Comparison of ENCODE assay signal across 11 cellular contexts in the genomic region with DNA sequence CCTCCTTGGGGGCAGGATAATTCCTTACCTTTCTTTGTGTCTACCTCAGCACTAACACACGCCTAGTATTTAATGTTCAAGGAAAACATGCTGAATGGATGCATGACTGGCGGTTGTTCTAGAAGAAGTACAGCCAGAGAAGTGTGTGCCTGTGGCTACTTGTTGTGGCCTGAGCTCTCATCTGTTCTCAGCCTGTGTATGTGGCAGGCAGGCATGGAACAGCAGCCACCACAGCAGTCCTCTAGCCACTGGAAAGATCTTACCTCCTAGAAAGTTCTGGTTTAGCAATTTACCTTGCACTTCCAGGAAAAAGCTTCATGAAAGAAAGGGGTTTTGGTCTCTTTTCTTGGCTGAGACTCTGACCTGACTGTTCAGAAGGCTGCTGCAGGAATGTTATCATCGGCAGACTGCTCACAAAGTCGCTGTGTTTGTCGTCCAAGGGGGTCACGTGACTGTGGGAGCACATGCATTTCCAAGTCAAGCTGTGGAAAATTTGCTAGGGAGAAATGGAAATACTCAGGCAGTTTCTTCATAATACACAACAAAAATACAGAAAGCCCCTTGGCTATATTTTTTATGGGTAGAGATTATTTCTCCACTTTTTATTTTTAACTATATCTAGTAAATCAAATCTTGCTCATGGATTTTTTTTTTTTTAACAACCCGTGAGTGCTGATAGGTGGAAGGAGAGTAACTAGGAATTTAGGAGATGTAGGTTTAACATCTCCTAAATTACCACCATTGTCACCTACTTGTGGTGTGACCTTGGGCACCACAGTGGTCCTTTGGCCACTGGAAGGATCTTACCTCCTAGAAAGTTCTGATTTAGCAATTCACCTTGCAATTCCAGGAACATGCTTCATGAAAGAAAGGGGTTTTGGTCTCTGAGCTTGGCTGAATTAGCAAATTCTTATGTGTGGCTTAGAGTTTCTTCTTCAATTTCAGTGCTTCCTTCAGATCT.
DNase-seq lines count a peak whose midpoint lies in the region; ATAC-seq, FAIRE-seq and TF ChIP-seq lines count a peak whose summit lies in the region.
"Had no signal": no experiment of that assay in that cellular context is flagged by ENCODE, and none has a peak within 500 bp of the region (broad histone marks: within the 10 kb centered on the region; RNA-seq: fewer than 3 reads in every experiment).

No MANE protein-coding gene starts in this region.

- peaks cover 24% of the 10 kb centered on the region for H3K27me3 Mint-ChIP-seq in CD4-positive, alpha-beta T cell

- DNase-seq in SK-MEL-5 (ENCODE audit: low read depth, low spot score): peak; percentile 65
- peak; percentile 20 to 28 for DNase-seq in frontal cortex (ENCODE audit: low spot score in 2 of 2)
- DNase-seq in occipital lobe (lab: John Stamatoyannopoulos, UW): peak; percentile 30
- DNase-seq in T-helper 2 cell: no peak
- no peak for DNase-seq in CD4-positive, alpha-beta T cell
- DNase-seq in NCI-H2171 (lab: John Stamatoyannopoulos, UW): no peak
- DNase-seq: activated CD8-positive, alpha-beta memory T cell treated with anti-CD3 and anti-CD28 coated beads, Interleukin-2, amount 50 U/mL, for 4 hours; CD4-positive, CD25-positive, alpha-beta regulatory T cell; T-helper 1 cell had no signal

- H3K9me3 ChIP-seq in BLaER1 treated with 17β-estradiol and CSF1 and Interleukin-3, amounts not matched to agents 10 nM and 100 nM (replicated peaks in 1 of 11): peaks cover under 1 to 11% (median 6%) of the 10 kb centered on the region in 11 experiments; a peak in 19 of 22 replicates
- H3K9me3 ChIP-seq in CD4-positive, alpha-beta T cell (ENCODE audit: control insufficient read depth, low read length): no peaks in the 10 kb centered on the region

- no peak for TF ChIP-seq CTCF in CD4-positive, alpha-beta T cell (IDR thresholded peaks at IDR 0.05)

- no peaks in the 10 kb centered on the region for H3K27me3 ChIP-seq in BLaER1 treated with 17β-estradiol and CSF1 and Interleukin-3, amounts not matched to agents 10 nM and 100 nM
- peaks cover 4% of the 10 kb centered on the region for H3K27me3 ChIP-seq in CD4-positive, alpha-beta T cell (ENCODE audit: control insufficient read depth, insufficient read depth, low read length)

- no peaks in the 10 kb centered on the region for H3K36me3 ChIP-seq in BLaER1 treated with 17β-estradiol and CSF1 and Interleukin-3, amounts not matched to agents 10 nM and 100 nM

- no peak for ATAC-seq in GM18868 (IDR thresholded peaks at IDR 0.05; ENCODE audit: unreplicated experiment)
- ATAC-seq in CD4-positive, alpha-beta T cell (ENCODE audit: poor library complexity): no peak

- H3K27ac Mint-ChIP-seq in CD4-positive, alpha-beta T cell: no peak overlapping the region
- H3K27ac Mint-ChIP-seq: CD4-positive, CD25-positive, alpha-beta regulatory T cell had no signal

- H3K4me3 Mint-ChIP-seq in CD4-positive, alpha-beta T cell: no peak overlapping the region
- H3K4me3 Mint-ChIP-seq: CD4-positive, CD25-positive, alpha-beta regulatory T cell had no signal

- H3K4me2 ChIP-seq in BLaER1 treated with 17β-estradiol and CSF1 and Interleukin-3, amounts not matched to agents 10 nM and 100 nM: peak overlapping the region in 6 of 11 experiments; percentile 12 to 49 (median 42); a peak in 9 of 22 replicates

- peaks cover 0 to 12% (median 7%) of the 10 kb centered on the region in 10 experiments; a peak in 14 of 20 replicates for H3K4me1 ChIP-seq in BLaER1 treated with 17β-estradiol and CSF1 and Interleukin-3, amounts not matched to agents 10 nM and 100 nM

- H3K4me3 ChIP-seq in BLaER1 treated with 17β-estradiol and CSF1 and Interleukin-3, amounts not matched to agents 10 nM and 100 nM: no peak overlapping the region

- in situ Hi-C loops in SK-MEL-5 (cut with HindIII; ENCODE audit: low pct_unique_long_range_greater_than_20kb, low sequenced_read_pairs): no loop called here

- peak; percentile 86 for FAIRE-seq in frontal cortex (lab: Jason Lieb, UNC)

- no peak overlapping the region for H3K27ac ChIP-seq in BLaER1 treated with 17β-estradiol and CSF1 and Interleukin-3, amounts not matched to agents 10 nM and 100 nM
- H3K27ac ChIP-seq in CD4-positive, alpha-beta T cell (ENCODE audit: low read depth, low read length): no peak overlapping the region

- intact Hi-C loops in CD4-positive, alpha-beta T cell (cut with DNase I, micrococcal nuclease): no loop called here

- no peak overlapping the region for H3K9ac ChIP-seq in BLaER1 treated with 17β-estradiol and CSF1 and Interleukin-3, amounts not matched to agents 10 nM and 100 nM

- H3K9me3 Mint-ChIP-seq in CD4-positive, alpha-beta T cell: no peaks in the 10 kb centered on the region

- POLR2A ChIA-PET in CD4-positive, alpha-beta T cell (lab: Charles Lee): no interaction called here

- no peaks in the 10 kb centered on the region for H3K4me1 Mint-ChIP-seq in CD4-positive, alpha-beta T cell (ENCODE audit: low read depth)
- H3K4me1 Mint-ChIP-seq: CD4-positive, CD25-positive, alpha-beta regulatory T cell had no signal

- H4K20me1 ChIP-seq in BLaER1 treated with 17β-estradiol and CSF1 and Interleukin-3, amounts not matched to agents 10 nM and 100 nM: no peaks in the 10 kb centered on the region

- CTCF ChIA-PET in CD4-positive, alpha-beta T cell (lab: Charles Lee): no interaction called here

- H3K36me3 Mint-ChIP-seq in CD4-positive, alpha-beta T cell (ENCODE audit: low read depth): no peaks in the 10 kb centered on the region
- H3K36me3 Mint-ChIP-seq: CD4-positive, CD25-positive, alpha-beta regulatory T cell had no signal

Comparison
In these comparisons a context has a peak if more than half of its experiments do, and no peak if none do; other contexts are left out.
1. DNase-seq: peak in SK-MEL-5 (single experiment), frontal cortex (2 of 2) and occipital lobe (single experiment); none in T-helper 2 cell (0 of 5), CD4-positive, alpha-beta T cell (0 of 10) and NCI-H2171 (single experiment).